In the genomic region with DNA sequence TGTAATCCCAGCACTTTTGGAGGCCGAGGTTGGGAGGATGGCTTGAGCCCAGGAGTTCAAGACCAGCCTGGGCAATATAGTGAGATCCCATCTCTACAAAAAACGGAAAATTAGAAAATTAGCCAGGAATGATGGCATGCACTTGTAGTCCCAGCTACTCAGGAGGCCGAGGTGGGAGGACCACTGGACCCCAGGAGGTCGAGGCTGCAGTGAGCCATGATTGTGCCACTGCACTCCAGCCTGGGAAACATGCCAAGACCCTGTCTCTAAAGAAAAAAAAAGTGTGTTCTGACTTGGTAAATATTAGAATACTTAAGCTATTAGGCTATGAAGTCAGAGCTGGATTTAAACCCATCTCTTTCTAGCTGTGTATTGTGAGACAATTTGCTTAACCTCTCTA, we compare ENCODE assay signal across 37 cellular contexts.
DNase-seq lines count a peak whose midpoint lies in the region; ATAC-seq, FAIRE-seq and TF ChIP-seq lines count a peak whose summit lies in the region.
"Had no signal": no experiment of that assay in that cellular context is flagged by ENCODE, and none has a peak within 500 bp of the region (broad histone marks: within the 10 kb centered on the region; RNA-seq: fewer than 3 reads in every experiment).

No MANE protein-coding gene starts in this region.

- H3K36me3 ChIP-seq in HepG2 (replicated peaks in 1 of 2; ENCODE audit: control insufficient read depth in 1 of 2, insufficient read depth in 2 of 2, low read length in 2 of 2) (no peaks in the 10 kb centered on the region), right lobe of liver (no peaks in the 10 kb centered on the region), HEK293 (ENCODE audit: control insufficient read depth in 2 of 2, insufficient read depth in 1 of 2, low read length in 2 of 2) (no peaks in the 10 kb centered on the region), GM23338 (ENCODE audit: insufficient read depth) (no peaks in the 10 kb centered on the region)
- H3K36me3 ChIP-seq: BE2C; BLaER1; BLaER1 treated with 17β-estradiol and CSF1 and Interleukin-3, amounts not matched to agents 10 nM and 100 nM had no signal

- no peaks in the 10 kb centered on the region for H3K4me1 Mint-ChIP-seq in GM23338
- peaks cover 7% of the 10 kb centered on the region for H3K4me1 Mint-ChIP-seq in stimulated activated memory B cell treated with anti-CD40 and anti-IgM and Interleukin-4, amounts not matched to agents 10 μg/mL and 1 μg/mL and 100 μg/mL, for 72 hours
- H3K4me1 Mint-ChIP-seq: B cell had no signal

- DNase-seq in HepG2 (ENCODE audit: low spot score) (no peak), right lobe of liver (no peak), NCI-H69 (lab: John Stamatoyannopoulos, UW) (peak; percentile 39), left lobe of liver (ENCODE audit: low spot score) (peak; percentile 24), GM23338 (ENCODE audit: low spot score) (no peak), NCI-H187 (lab: John Stamatoyannopoulos, UW) (no peak)
- DNase-seq: 8988T; ACHN; AML-193; BE2C; C1 segment of cervical spinal cord; Caco-2; Calu3; CD4-positive, alpha-beta memory T cell; CD4-positive, alpha-beta T cell; CD4-positive, CD25-positive, alpha-beta regulatory T cell; CD8-positive, alpha-beta memory T cell; CD8-positive, alpha-beta T cell; COR-L47; DMS 273 treated with DMSO at 0.1 percent for 48 hours; DMS153; DMS53; DMS79; DMS79 treated with DMSO at 0.1 percent for 48 hours; DND-41; EL had no signal

- no peak for FAIRE-seq in HepG2 (lab: Jason Lieb, UNC)
- FAIRE-seq: A204.1, A549, D721Med had no signal

- H3K27ac ChIP-seq in HepG2 (ENCODE audit: extremely low read length, insufficient read depth, low read length): no peak overlapping the region
- no peak overlapping the region for H3K27ac ChIP-seq in right lobe of liver
- H3K27ac ChIP-seq in HEK293 (ENCODE audit: extremely low read depth, low read depth, low read length): no peak overlapping the region
- H3K27ac ChIP-seq in GM23338 (ENCODE audit: low read depth): no peak overlapping the region
- H3K27ac ChIP-seq: 22Rv1; A549; BLaER1; BLaER1 treated with 17β-estradiol and CSF1 and Interleukin-3, amounts not matched to agents 10 nM and 100 nM; C4-2B had no signal

- intact Hi-C loops in HepG2 (cut with micrococcal nuclease; ENCODE audit: unreplicated experiment): no loop called here
- intact Hi-C loops in right lobe of liver (cut with DNase I): no loop called here

- no peak overlapping the region for H3K4me2 ChIP-seq in HepG2 (ENCODE audit: low read depth, low read length)
- no peak overlapping the region for H3K4me2 ChIP-seq in GM23338
- H3K4me2 ChIP-seq: A549; BLaER1; BLaER1 treated with 17β-estradiol and CSF1 and Interleukin-3, amounts not matched to agents 10 nM and 100 nM had no signal

- H2AFZ ChIP-seq in HepG2 (ENCODE audit: low read length) (no peak overlapping the region), GM23338 (no peak overlapping the region)

- H3K9me3 ChIP-seq in HepG2 (ENCODE audit: low read length) (no peaks in the 10 kb centered on the region), right lobe of liver (no peaks in the 10 kb centered on the region), HEK293 (ENCODE audit: control insufficient read depth, insufficient read depth, low read depth, low read length) (no peaks in the 10 kb centered on the region)
- H3K9me3 ChIP-seq: A549; BE2C; BLaER1; BLaER1 treated with 17β-estradiol and CSF1 and Interleukin-3, amounts not matched to agents 10 nM and 100 nM; Caco-2 had no signal

- no peak for TF ChIP-seq POLR2A in HepG2 (IDR thresholded peaks at IDR 0.05; ENCODE audit: insufficient read depth in 1 of 2, low read depth in 2 of 2, low read length in 2 of 2)
- no peak for TF ChIP-seq POLR2A in right lobe of liver (IDR thresholded peaks at IDR 0.05)

- no peak for ATAC-seq in HepG2
- no peak for ATAC-seq in right lobe of liver
- ATAC-seq in left lobe of liver: no peak
- ATAC-seq in GM23338: no peak
- ATAC-seq in stimulated activated memory B cell treated with anti-CD40 and anti-IgM and Interleukin-4, amounts not matched to agents 10 μg/mL and 1 μg/mL and 100 μg/mL, for 72 hours: no peak
- ATAC-seq: A549; CD8-positive, alpha-beta T cell had no signal

- 25% methylated on average over 4 of the region's 4 CpGs for WGBS in HepG2 (ENCODE audit: low lambda C conversion rate)
- WGBS in right lobe of liver (ENCODE audit: insufficient coverage, low coverage, low lambda C conversion rate, missing lambda C conversion rate): 94% methylated on average over 3 of the region's 4 CpGs

- TF ChIP-seq CTCF in HepG2 (CRISPR knock-in tag; IDR thresholded peaks at IDR 0.05) (no peak), right lobe of liver (IDR thresholded peaks at IDR 0.05) (no peak), HEK293 (tag by site-specific recombination; IDR thresholded peaks at IDR 0.05) (no peak), GM23338 (conservative IDR thresholded peaks at IDR 0.05; ENCODE audit: low read depth in 2 of 2) (no peak)

- in situ Hi-C loops in HepG2 (cut with HindIII; ENCODE audit: extremely low pct_ligation_motif_present, low pct_unique_long_range_greater_than_20kb): no loop called here

- H3K9me3 Mint-ChIP-seq in GM23338: no peaks in the 10 kb centered on the region
- no peaks in the 10 kb centered on the region for H3K9me3 Mint-ChIP-seq in stimulated activated memory B cell treated with anti-CD40 and anti-IgM and Interleukin-4, amounts not matched to agents 10 μg/mL and 1 μg/mL and 100 μg/mL, for 72 hours
- H3K9me3 Mint-ChIP-seq: CD4-positive, alpha-beta memory T cell; CD4-positive, alpha-beta T cell; CD4-positive, CD25-positive, alpha-beta regulatory T cell; CD8-positive, alpha-beta memory T cell; CD8-positive, alpha-beta T cell had no signal

- no peaks in the 10 kb centered on the region for H3K36me3 Mint-ChIP-seq in GM23338 (ENCODE audit: low read depth)
- no peaks in the 10 kb centered on the region for H3K36me3 Mint-ChIP-seq in stimulated activated memory B cell treated with anti-CD40 and anti-IgM and Interleukin-4, amounts not matched to agents 10 μg/mL and 1 μg/mL and 100 μg/mL, for 72 hours
- H3K36me3 Mint-ChIP-seq: CD14-positive monocyte; CD4-positive, alpha-beta memory T cell; CD4-positive, CD25-positive, alpha-beta regulatory T cell; CD8-positive, alpha-beta memory T cell; CD8-positive, alpha-beta T cell had no signal

- H3K79me2 ChIP-seq in HepG2 (ENCODE audit: insufficient read depth, low read length) (no peaks in the 10 kb centered on the region), GM23338 (replicated peaks; ENCODE audit: insufficient read depth) (no peaks in the 10 kb centered on the region)

- H3K4me3 ChIP-seq in HepG2 (replicated peaks in 1 of 3; ENCODE audit: insufficient read depth in 1 of 3, low read depth in 2 of 3, low read length in 3 of 3) (no peak overlapping the region), right lobe of liver (no peak overlapping the region), HEK293 (ENCODE audit: low read depth, low read length) (no peak overlapping the region), GM23338 (no peak overlapping the region)
- H3K4me3 ChIP-seq: A549; BLaER1; BLaER1 treated with 17β-estradiol and CSF1 and Interleukin-3, amounts not matched to agents 10 nM and 100 nM had no signal

- TF ChIP-seq EP300 in HepG2 (IDR thresholded peaks at IDR 0.05; ENCODE audit: low read depth in 2 of 2, low read length in 2 of 2) (no peak), HepG2 (CRISPR knock-in tag; IDR thresholded peaks at IDR 0.05; ENCODE audit: borderline replicate concordance) (no peak)

- POLR2A ChIA-PET in HepG2 (lab: Yijun Ruan, JAX) (no interaction called here), HEK293 (lab: Yijun Ruan, JAX) (no interaction called here)

- BruUV-seq in HepG2 (replicated peaks; lab: Mats Ljungman, UMichigan): no TSS peak

- H3K9me2 ChIP-seq in GM23338 (ENCODE audit: insufficient read depth): no peaks in the 10 kb centered on the region

- H3K27me3 Mint-ChIP-seq in GM23338 (ENCODE audit: insufficient read depth, low read depth, poor library complexity): peaks cover 2% of the 10 kb centered on the region
- no peaks in the 10 kb centered on the region for H3K27me3 Mint-ChIP-seq in stimulated activated memory B cell treated with anti-CD40 and anti-IgM and Interleukin-4, amounts not matched to agents 10 μg/mL and 1 μg/mL and 100 μg/mL, for 72 hours
- H3K27me3 Mint-ChIP-seq: B cell; CD4-positive, alpha-beta memory T cell; CD4-positive, alpha-beta T cell had no signal

- no peaks in the 10 kb centered on the region for H4K20me1 ChIP-seq in HepG2 (ENCODE audit: insufficient read depth, low read length)
- H4K20me1 ChIP-seq in GM23338 (replicated peaks; ENCODE audit: insufficient read depth): no peaks in the 10 kb centered on the region
- H4K20me1 ChIP-seq: BLaER1; BLaER1 treated with 17β-estradiol and CSF1 and Interleukin-3, amounts not matched to agents 10 nM and 100 nM had no signal

- CTCF ChIA-PET in HepG2 (lab: Yijun Ruan, JAX; ENCODE audit: low intra/inter-chr PET ratio, low total read pairs) (no interaction called here), HEK293 (lab: Yijun Ruan, JAX) (interaction anchor here (0.6 to 1.2 kb wide), 2 partner anchors 23 to 182 kb away, joined by 4 to 5 read pairs; no protein-coding TSS in a partner anchor)

- no peak overlapping the region for H3K4me3 Mint-ChIP-seq in GM23338
- H3K4me3 Mint-ChIP-seq in stimulated activated memory B cell treated with anti-CD40 and anti-IgM and Interleukin-4, amounts not matched to agents 10 μg/mL and 1 μg/mL and 100 μg/mL, for 72 hours: no peak overlapping the region
- H3K4me3 Mint-ChIP-seq: B cell; CD14-positive monocyte; CD4-positive, alpha-beta memory T cell; CD4-positive, alpha-beta T cell; CD4-positive, CD25-positive, alpha-beta regulatory T cell; CD8-positive, alpha-beta memory T cell; CD8-positive, alpha-beta T cell had no signal

- H3K27me3 ChIP-seq in HepG2 (ENCODE audit: control insufficient read depth in 1 of 2, insufficient read depth in 2 of 2, low read length in 2 of 2) (peaks cover 0 to 1% of the 10 kb centered on the region in 2 experiments; a peak in 2 of 5 replicates), right lobe of liver (no peaks in the 10 kb centered on the region), GM23338 (ENCODE audit: insufficient read depth) (no peaks in the 10 kb centered on the region)
- H3K27me3 ChIP-seq: BE2C; BLaER1; BLaER1 treated with 17β-estradiol and CSF1 and Interleukin-3, amounts not matched to agents 10 nM and 100 nM had no signal

- H3K4me1 ChIP-seq in HepG2 (ENCODE audit: insufficient read depth, low read length): peaks cover 23% of the 10 kb centered on the region
- H3K4me1 ChIP-seq in right lobe of liver: no peaks in the 10 kb centered on the region
- no peaks in the 10 kb centered on the region for H3K4me1 ChIP-seq in HEK293 (ENCODE audit: control insufficient read depth, insufficient read depth, low read length)
- H3K4me1 ChIP-seq in GM23338 (ENCODE audit: insufficient read depth): no peaks in the 10 kb centered on the region
- H3K4me1 ChIP-seq: A549, BE2C, Caco-2 had no signal

- no peak for TF ChIP-seq RAD21 in HepG2 (CRISPR knock-in tag; IDR thresholded peaks at IDR 0.05)

- no peak overlapping the region for H3K27ac Mint-ChIP-seq in GM23338
- H3K27ac Mint-ChIP-seq in stimulated activated memory B cell treated with anti-CD40 and anti-IgM and Interleukin-4, amounts not matched to agents 10 μg/mL and 1 μg/mL and 100 μg/mL, for 72 hours: no peak overlapping the region
- H3K27ac Mint-ChIP-seq: B cell; CD14-positive monocyte; CD4-positive, alpha-beta T cell; CD4-positive, CD25-positive, alpha-beta regulatory T cell; CD8-positive, alpha-beta T cell had no signal

- no peaks in the 10 kb centered on the region for H3F3A ChIP-seq in GM23338 (replicated peaks; ENCODE audit: low read depth)

- no peak overlapping the region for H3K9ac ChIP-seq in HepG2 (ENCODE audit: insufficient read depth, low read depth, low read length)
- H3K9ac ChIP-seq: BLaER1; BLaER1 treated with 17β-estradiol and CSF1 and Interleukin-3, amounts not matched to agents 10 nM and 100 nM had no signal

Comparison
In these comparisons a context has a peak if more than half of its experiments do, and no peak if none do; other contexts are left out.
1. DNase-seq: peak in NCI-H69 (single experiment) and left lobe of liver (single experiment); none in HepG2 (single experiment), right lobe of liver (0 of 3), GM23338 (single experiment) and NCI-H187 (0 of 2).
2. Of the 63 proteins assayed by ChIP-seq in both HepG2 and HEK293: peak only in HepG2: none; only in HEK293: ZNF121; in both: none; in neither: 62.